ENCODE assay signal across 8 cellular contexts in the genomic region with DNA sequence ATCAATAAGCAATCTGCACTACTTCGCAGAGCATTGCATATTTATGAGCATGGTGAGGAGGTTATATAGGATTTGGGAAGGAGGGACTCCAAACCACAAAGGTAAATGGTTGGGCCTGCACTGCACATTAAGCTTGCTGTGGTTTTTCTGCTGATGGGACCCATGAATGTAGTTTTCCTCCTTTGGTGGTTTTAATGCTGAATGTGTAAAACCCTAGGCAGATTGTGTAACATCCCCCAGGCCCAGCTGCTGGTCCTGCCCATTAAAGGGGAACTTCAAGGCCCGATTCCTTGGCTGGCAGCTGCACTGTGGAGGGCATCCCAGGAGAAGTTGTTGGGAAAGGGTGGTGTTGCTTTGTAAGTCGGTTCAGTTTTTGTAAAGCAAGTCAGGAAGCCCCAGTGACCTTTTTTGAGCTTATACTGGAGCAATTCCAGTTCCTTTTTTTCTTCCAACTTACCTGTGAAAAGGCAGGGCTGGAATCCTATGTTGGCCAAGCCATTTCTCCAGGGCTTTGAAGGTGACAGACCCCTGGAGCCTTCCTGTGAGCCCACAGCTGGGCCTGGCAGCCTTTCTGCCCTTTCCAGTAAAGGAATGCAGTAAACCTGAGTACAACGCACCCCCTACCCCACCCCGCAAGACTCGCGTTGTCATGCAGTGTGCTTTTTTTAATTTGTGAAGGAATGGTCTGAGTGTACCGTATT. TPM values are rescaled to one million over a fixed set of nuclear protein-coding genes. Genes with fewer than 3 reads are reported as not detected.
DNase-seq lines count a peak whose midpoint lies in the region; ATAC-seq, FAIRE-seq and TF ChIP-seq lines count a peak whose summit lies in the region.

No MANE protein-coding gene starts in this region.

- H3K79me2 ChIP-seq in keratinocyte (ENCODE audit: control insufficient read depth, insufficient read depth, low read length): peaks cover 39% of the 10 kb centered on the region

- WGBS in stomach, 5 donors: 18 to 33% (median 22%) methylated on average over 8 of the region's 8 CpGs

- no peaks in the 10 kb centered on the region for H3K9me1 ChIP-seq in keratinocyte (ENCODE audit: control insufficient read depth, extremely low read depth, insufficient read depth, low read length)

- H2AFZ ChIP-seq in keratinocyte (ENCODE audit: control insufficient read depth, low read length): no peak overlapping the region

- no peak for TF ChIP-seq EP300 in stomach (IDR thresholded peaks at IDR 0.05)

- FAIRE-seq in keratinocyte (lab: Jason Lieb, UNC) (peak; percentile 80), HTR-8/SVneo (lab: Jason Lieb, UNC) (no peak)

- H3K9me3 ChIP-seq in keratinocyte (ENCODE audit: control insufficient read depth, low read depth, low read length) (no peaks in the 10 kb centered on the region), stomach (no peaks in the 10 kb centered on the region)

- peak overlapping the region; percentile 95 for H3K9ac ChIP-seq in keratinocyte (ENCODE audit: control insufficient read depth, extremely low read depth, insufficient read depth, low read length)

- H3K27ac Mint-ChIP-seq in brain: peak overlapping the region; percentile 84 to 96 (median 92)

- H3K4me3 ChIP-seq in HL-60 (replicated peaks; ENCODE audit: insufficient read depth, low read length): no peak overlapping the region
- peak overlapping the region; percentile 82 to 94 (median 89) for H3K4me3 ChIP-seq in keratinocyte (ENCODE audit: control insufficient read depth in 2 of 3, extremely low read depth in 1 of 3, insufficient read depth in 2 of 3, low read depth in 1 of 3, low read length in 3 of 3)
- peak overlapping the region; percentile 47 to 67 (median 53) for H3K4me3 ChIP-seq in stomach

- H3K9me3 Mint-ChIP-seq in brain: peaks cover 0 to 8% (median 0%) of the 10 kb centered on the region in 5 experiments

- H3K27me3 Mint-ChIP-seq in brain: peaks cover 5% of the 10 kb centered on the region

- peaks cover 34% of the 10 kb centered on the region for H3K4me1 ChIP-seq in keratinocyte (ENCODE audit: control insufficient read depth, extremely low read depth, insufficient read depth, low read length)
- H3K4me1 ChIP-seq in stomach: peaks cover 40 to 57% (median 44%) of the 10 kb centered on the region in 4 donors

- dilution Hi-C loops in keratinocyte (cut with MboI; ENCODE audit: extremely low pct_ligation_motif_present, low sequenced_read_pairs): no loop called here

- H3K27me3 ChIP-seq in HL-60 (ENCODE audit: insufficient read depth, poor library complexity, severe bottlenecking): no peaks in the 10 kb centered on the region
- no peaks in the 10 kb centered on the region for H3K27me3 ChIP-seq in keratinocyte (ENCODE audit: control insufficient read depth, extremely low read depth, insufficient read depth, low read length)
- no peaks in the 10 kb centered on the region for H3K27me3 ChIP-seq in stomach

- H3K36me3 ChIP-seq in keratinocyte (ENCODE audit: control insufficient read depth in 2 of 2, extremely low read depth in 1 of 2, insufficient read depth in 2 of 2, low read length in 2 of 2): peaks cover 4 to 17% of the 10 kb centered on the region in 2 experiments
- H3K36me3 ChIP-seq in stomach: peaks cover 0 to 23% (median 12%) of the 10 kb centered on the region in 4 donors

- H4K20me1 ChIP-seq in keratinocyte (ENCODE audit: control insufficient read depth, extremely low read depth, insufficient read depth, low read length): no peaks in the 10 kb centered on the region

- H3K27ac ChIP-seq in HL-60 (replicated peaks) (no peak overlapping the region), keratinocyte (ENCODE audit: control insufficient read depth, insufficient read depth, low read length) (peak overlapping the region; percentile 96), stomach (peak overlapping the region; percentile 88 to 95 (median 91))

- peak; percentile 49 to 83 for DNase-seq in HL-60 (ENCODE audit: low read depth in 1 of 2, low spot score in 1 of 2)
- DNase-seq in keratinocyte (ENCODE audit: low read depth, low spot score): no peak
- peak; percentile 42 for DNase-seq in stomach
- no peak for DNase-seq in COLO829 (ENCODE audit: low spot score)
- DNase-seq in HTR-8/SVneo (ENCODE audit: insufficient read length, low spot score): no peak

- H3K4me3 Mint-ChIP-seq in brain: peak overlapping the region; percentile 37 to 87 (median 69)

- intact Hi-C loops in stomach (cut with DNase I; ENCODE audit: low total_unique reads): no loop called here

- no peak for ATAC-seq in HG03039 (IDR thresholded peaks at IDR 0.05; ENCODE audit: unreplicated experiment)
- no peak for ATAC-seq in HG03196 (IDR thresholded peaks at IDR 0.05; ENCODE audit: unreplicated experiment)

- TF ChIP-seq POLR2A in stomach (IDR thresholded peaks at IDR 0.05): no peak

- peaks cover 60% of the 10 kb centered on the region for H3K4me1 Mint-ChIP-seq in brain

- TF ChIP-seq CTCF in HL-60 (IDR thresholded peaks at IDR 0.05; ENCODE audit: insufficient read depth, low read length): no peak
- TF ChIP-seq CTCF in brain (conservative IDR thresholded peaks at IDR 0.05): no peak
- no peak for TF ChIP-seq CTCF in keratinocyte (optimal IDR thresholded peaks at IDR 0.05 in 1 of 3, IDR thresholded peaks at IDR 0.05 in 1 of 3, conservative IDR thresholded peaks at IDR 0.05 in 1 of 3; ENCODE audit: extremely low read depth in 1 of 3, insufficient read depth in 2 of 3, low read length in 3 of 3)
- no peak for TF ChIP-seq CTCF in stomach (IDR thresholded peaks at IDR 0.05)

- peaks cover 56% of the 10 kb centered on the region for H3K36me3 Mint-ChIP-seq in brain

- peak overlapping the region; percentile 93 for H3K4me2 ChIP-seq in keratinocyte (ENCODE audit: control insufficient read depth, extremely low read depth, insufficient read depth, low read depth, low read length)

RNA-seq across cellular contexts. Expression of gene NAA20, which starts 43.1 kb away (rescaled TPM):
- polyA plus RNA-seq in brain (ENCODE audit: insufficient read depth, low read depth, low replicate concordance) (38.0 TPM), keratinocyte (114 to 204 TPM (median 126 TPM) in 3 replicates), stomach (100 to 1,000 TPM in 1 of 3 donors, 10 to 100 TPM in 2; 90.0 to 114 (median 97.3) TPM)
- 56.6 TPM for polyA plus RNA-seq in keratinocyte (2011; ENCODE audit: low read depth)
- 99.3 and 174 TPM in 2 replicates for polyA plus RNA-seq in keratinocyte (2011; cell fraction: cytosol; rRNA removed)
- polyA plus RNA-seq in keratinocyte (2011; cell fraction: nucleus; rRNA removed): 69.8 and 104 TPM in 2 replicates
- polyA plus RNA-seq in keratinocyte (2012; ENCODE audit: low replicate concordance): 114 and 120 TPM in 2 replicates
- 17.5 to 64.3 TPM (median 32.5 TPM) in 3 replicates for polyA minus RNA-seq in keratinocyte
- 47.4 TPM for polyA minus RNA-seq in keratinocyte (2011; cell fraction: cytosol; rRNA and poly(A)+ RNA removed)
- 24.8 and 28.8 TPM in 2 replicates for polyA minus RNA-seq in keratinocyte (2011; cell fraction: nucleus; rRNA and poly(A)+ RNA removed)
- total RNA-seq in stomach: 10 to 100 TPM in 2 of 5 donors, 1 to 10 TPM in 2, not detected in 1; 7.1 to 46.8 (median 13.8) TPM

Comparison
In these comparisons a context has a peak if more than half of its experiments do, and no peak if none do; other contexts are left out.
1. DNase-seq: peak in HL-60 (2 of 2) and stomach (single experiment); none in keratinocyte (single experiment), COLO829 (single experiment) and HTR-8/SVneo (single experiment).